15 cellular contexts compared by ENCODE assay signal in the genomic region with DNA sequence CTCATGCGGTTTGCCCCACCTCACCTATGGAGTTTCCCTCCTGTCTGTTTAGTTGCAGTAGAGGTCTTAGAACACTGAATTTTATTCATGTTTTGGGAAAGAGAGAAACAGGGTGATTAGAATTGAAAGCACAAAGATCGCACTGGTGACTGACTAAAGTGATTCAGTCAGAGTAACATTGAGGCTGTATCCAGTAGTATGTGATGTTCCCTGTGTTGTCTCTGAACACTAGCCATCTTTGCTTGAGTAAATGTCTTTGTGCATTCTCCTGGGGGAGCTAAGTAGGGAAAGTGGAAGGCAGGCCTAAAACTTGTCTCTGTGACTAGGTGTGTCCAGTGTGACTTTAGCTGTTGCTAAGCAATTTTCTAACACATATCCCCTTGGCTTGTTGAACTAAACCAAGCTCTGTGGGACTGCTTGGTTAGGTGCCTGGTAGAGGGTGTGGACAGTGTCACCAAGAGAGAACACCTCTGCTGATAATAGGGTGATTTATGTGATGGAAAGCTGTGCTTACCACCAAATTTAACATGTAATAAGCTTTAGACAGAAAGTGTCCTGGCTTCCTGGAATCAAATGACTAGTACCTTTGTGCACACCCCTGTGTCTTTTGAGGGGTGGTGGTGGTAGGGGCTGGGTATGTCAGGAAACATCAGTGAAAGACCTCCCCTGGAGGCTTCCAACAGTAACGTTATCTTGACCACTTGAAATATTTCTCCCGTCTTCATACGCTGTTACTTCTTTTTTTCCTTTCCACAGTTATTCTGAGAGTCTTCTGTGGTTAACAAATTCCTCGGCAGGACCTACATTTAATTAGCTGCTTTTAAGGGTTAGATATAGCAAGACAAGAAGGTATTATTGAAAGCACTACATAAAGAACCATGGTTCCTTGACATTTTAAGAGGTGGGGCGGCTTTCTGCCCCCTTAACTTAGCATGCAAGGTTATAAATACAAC. TPM values are rescaled to one million over a fixed set of nuclear protein-coding genes. Genes with fewer than 3 reads are reported as not detected.
A peak's percentile ranks its signal among the peaks of the same experiment; 100 is the strongest.
DNase-seq lines count a peak whose midpoint lies in the region; ATAC-seq, FAIRE-seq and TF ChIP-seq lines count a peak whose summit lies in the region.
"Had no signal": no experiment of that assay in that cellular context is flagged by ENCODE, and none has a peak within 500 bp of the region (broad histone marks: within the 10 kb centered on the region; RNA-seq: fewer than 3 reads in every experiment).

No MANE protein-coding gene starts in this region.

- no peaks in the 10 kb centered on the region for H3K9me1 ChIP-seq in keratinocyte (ENCODE audit: control insufficient read depth, extremely low read depth, insufficient read depth, low read length)

- dilution Hi-C loops in keratinocyte (cut with MboI; ENCODE audit: extremely low pct_ligation_motif_present, low sequenced_read_pairs) = no loop called here

- H3K27ac Mint-ChIP-seq in IgD-negative memory B cell = peak overlapping the region in 2 of 3 donors; percentile 59 to 73
- H3K27ac Mint-ChIP-seq in MCF 10A (ENCODE audit: low read depth, unreplicated experiment) = peak overlapping the region; percentile 98
- H3K27ac Mint-ChIP-seq: activated B cell treated with CpG ODN at 0.5 μM for 24 hours; activated naive CD4-positive, alpha-beta T cell treated with anti-CD3 and anti-CD28 coated beads for 36 hours had no signal

- intact Hi-C loops in MCF 10A (cut with micrococcal nuclease) = no loop called here

- DNase-seq in MCF 10A (ENCODE audit: unreplicated experiment) = no peak
- DNase-seq in keratinocyte (ENCODE audit: low read depth, low spot score) = no peak
- DNase-seq in dedifferentiated amniotic fluid mesenchymal stem cell (ENCODE audit: extremely low spot score) = no peak
- DNase-seq in amniotic stem cell (lab: John Stamatoyannopoulos, UW) = no peak
- DNase-seq in NCI-H1694 (lab: John Stamatoyannopoulos, UW) = no peak
- DNase-seq: activated B cell treated with CpG ODN at 0.5 μM for 24 hours; activated naive CD4-positive, alpha-beta T cell treated with anti-CD3 and anti-CD28 coated beads for 36 hours; islet precursor cell; NCI-H2227 treated with DMSO at 0.1 percent for 48 hours; posterior cingulate gyrus; trophoblast cell had no signal

- H4K20me1 ChIP-seq in keratinocyte (ENCODE audit: control insufficient read depth, extremely low read depth, insufficient read depth, low read length) = no peaks in the 10 kb centered on the region

- H3K9ac ChIP-seq in keratinocyte (ENCODE audit: control insufficient read depth, extremely low read depth, insufficient read depth, low read length) = peak overlapping the region; percentile 62
- H3K9ac ChIP-seq in subcutaneous abdominal adipose tissue (ENCODE audit: low read length in 5 of 5) = peak overlapping the region in 1 of 5 donors; percentile 9
- H3K9ac ChIP-seq: KMS-11 had no signal

- TF ChIP-seq CTCF in MCF 10A (IDR thresholded peaks at IDR 0.05; ENCODE audit: unreplicated experiment) (no peak), keratinocyte (optimal IDR thresholded peaks at IDR 0.05 in 1 of 3, IDR thresholded peaks at IDR 0.05 in 1 of 3, conservative IDR thresholded peaks at IDR 0.05 in 1 of 3; ENCODE audit: extremely low read depth in 1 of 3, insufficient read depth in 2 of 3, low read length in 3 of 3) (no peak)

- H3K4me2 ChIP-seq in keratinocyte (ENCODE audit: control insufficient read depth, extremely low read depth, insufficient read depth, low read depth, low read length) = peak overlapping the region; percentile 69
- H3K4me2 ChIP-seq: KMS-11 had no signal

- H3K4me1 ChIP-seq in keratinocyte (ENCODE audit: control insufficient read depth, extremely low read depth, insufficient read depth, low read length) (peaks cover 31% of the 10 kb centered on the region), subcutaneous abdominal adipose tissue (ENCODE audit: control insufficient read depth in 5 of 5, insufficient read depth in 5 of 5, low read length in 5 of 5) (peaks cover 0 to 53% (median 25%) of the 10 kb centered on the region in 5 donors)

- BruUV-seq in MCF 10A (replicated peaks; lab: Mats Ljungman, UMichigan) = no TSS peak

- peaks cover 5% of the 10 kb centered on the region for H3K36me3 Mint-ChIP-seq in IgD-negative memory B cell
- H3K36me3 Mint-ChIP-seq in MCF 10A (ENCODE audit: insufficient read depth, unreplicated experiment) = peaks cover 70% of the 10 kb centered on the region

- peaks cover 34% of the 10 kb centered on the region for H3K79me2 ChIP-seq in keratinocyte (ENCODE audit: control insufficient read depth, insufficient read depth, low read length)

- H3K27me3 ChIP-seq in keratinocyte (ENCODE audit: control insufficient read depth, extremely low read depth, insufficient read depth, low read length) (no peaks in the 10 kb centered on the region), subcutaneous abdominal adipose tissue (ENCODE audit: control insufficient read depth in 5 of 5, insufficient read depth in 4 of 5, low read length in 5 of 5) (no peaks in the 10 kb centered on the region)

- H3K27ac ChIP-seq in keratinocyte (ENCODE audit: control insufficient read depth, insufficient read depth, low read length) = peak overlapping the region; percentile 83
- H3K27ac ChIP-seq in subcutaneous abdominal adipose tissue (ENCODE audit: low read depth, low read length) = peak overlapping the region; percentile 72
- H3K27ac ChIP-seq: KMS-11 had no signal

- H3K4me1 Mint-ChIP-seq in IgD-negative memory B cell (peaks cover 2 to 5% (median 4%) of the 10 kb centered on the region in 3 donors), MCF 10A (ENCODE audit: insufficient read depth, unreplicated experiment) (peaks cover 53% of the 10 kb centered on the region)

- no peak for ATAC-seq in HG03135 (IDR thresholded peaks at IDR 0.05; ENCODE audit: unreplicated experiment)

- no peak overlapping the region for H2AFZ ChIP-seq in keratinocyte (ENCODE audit: control insufficient read depth, low read length)

- H3K27me3 Mint-ChIP-seq in IgD-negative memory B cell = no peaks in the 10 kb centered on the region
- no peaks in the 10 kb centered on the region for H3K27me3 Mint-ChIP-seq in MCF 10A (ENCODE audit: insufficient read depth, unreplicated experiment)
- H3K27me3 Mint-ChIP-seq: activated B cell treated with CpG ODN at 0.5 μM for 24 hours had no signal

- no peak overlapping the region for H3K4me3 Mint-ChIP-seq in IgD-negative memory B cell
- peak overlapping the region; percentile 57 for H3K4me3 Mint-ChIP-seq in MCF 10A (ENCODE audit: unreplicated experiment)
- H3K4me3 Mint-ChIP-seq: activated B cell treated with CpG ODN at 0.5 μM for 24 hours; activated naive CD4-positive, alpha-beta T cell treated with anti-CD3 and anti-CD28 coated beads for 36 hours had no signal

- CTCF ChIA-PET in MCF 10A (lab: Yijun Ruan, JAX) = interaction anchor here (0.6 to 4.6 kb wide), 9 partner anchors 10 to 184 kb away, joined by 3 to 16 read pairs (median 4); no protein-coding TSS in a partner anchor

- POLR2A ChIA-PET in MCF 10A (lab: Yijun Ruan, JAX) = interaction anchor here (0.5 to 18.6 kb wide), 15 partner anchors 9 to 1279 kb away, joined by 3 to 248 read pairs (median 4); partner anchors contain the start of gene UGP2

- FAIRE-seq in keratinocyte (lab: Jason Lieb, UNC) = no peak

- no peaks in the 10 kb centered on the region for H3K9me3 Mint-ChIP-seq in IgD-negative memory B cell
- H3K9me3 Mint-ChIP-seq in MCF 10A (ENCODE audit: unreplicated experiment) = peaks cover 16% of the 10 kb centered on the region
- H3K9me3 Mint-ChIP-seq: activated B cell treated with CpG ODN at 0.5 μM for 24 hours; activated naive CD4-positive, alpha-beta T cell treated with anti-CD3 and anti-CD28 coated beads for 36 hours had no signal

- H3K4me3 ChIP-seq in keratinocyte (ENCODE audit: control insufficient read depth in 2 of 3, extremely low read depth in 1 of 3, insufficient read depth in 2 of 3, low read depth in 1 of 3, low read length in 3 of 3) = peak overlapping the region in 2 of 3 experiments; percentile 7 to 42
- H3K4me3 ChIP-seq in subcutaneous abdominal adipose tissue (ENCODE audit: low read depth in 1 of 5, low read length in 5 of 5) = no peak overlapping the region

- H3K36me3 ChIP-seq in keratinocyte (ENCODE audit: control insufficient read depth in 2 of 2, extremely low read depth in 1 of 2, insufficient read depth in 2 of 2, low read length in 2 of 2) (peaks cover 8 to 13% of the 10 kb centered on the region in 2 experiments), subcutaneous abdominal adipose tissue (ENCODE audit: control insufficient read depth in 5 of 5, insufficient read depth in 5 of 5, low read length in 5 of 5) (peaks cover 21 to 45% (median 37%) of the 10 kb centered on the region in 5 donors)

- H3K9me3 ChIP-seq in keratinocyte (ENCODE audit: control insufficient read depth, low read depth, low read length) (peaks cover 3% of the 10 kb centered on the region), subcutaneous abdominal adipose tissue (ENCODE audit: control insufficient read depth in 5 of 5, low read length in 5 of 5) (no peaks in the 10 kb centered on the region)

RNA-seq across cellular contexts. Expression of gene UGP2, which starts 34.3 kb away (rescaled TPM):
- 79.8 TPM for polyA plus RNA-seq in IgD-negative memory B cell
- 77.3 and 78.4 TPM in 2 replicates for total RNA-seq in MCF 10A (2022)
- 168 to 260 TPM (median 219 TPM) in 3 replicates for polyA plus RNA-seq in keratinocyte
- polyA plus RNA-seq in keratinocyte (2011; ENCODE audit: low read depth) = 138 TPM
- 203 and 359 TPM in 2 replicates for polyA plus RNA-seq in keratinocyte (2011; cell fraction: cytosol; rRNA removed)
- 230 and 294 TPM in 2 replicates for polyA plus RNA-seq in keratinocyte (2011; cell fraction: nucleus; rRNA removed)
- 186 and 192 TPM in 2 replicates for polyA plus RNA-seq in keratinocyte (2012; ENCODE audit: low replicate concordance)
- 8.8 to 123 TPM (median 69.9 TPM) in 3 replicates for polyA minus RNA-seq in keratinocyte
- polyA minus RNA-seq in keratinocyte (2011; cell fraction: cytosol; rRNA and poly(A)+ RNA removed) = 138 TPM
- polyA minus RNA-seq in keratinocyte (2011; cell fraction: nucleus; rRNA and poly(A)+ RNA removed) = 92.7 and 216 TPM in 2 replicates

Comparison
In these comparisons a context has a peak if more than half of its experiments do, and no peak if none do; other contexts are left out.
1. H3K4me3 ChIP-seq: peak in keratinocyte (2 of 3); none in subcutaneous abdominal adipose tissue (0 of 5).